Comparison of ENCODE assay signal across 12 cellular contexts in genomic region chr12:78149459-78149858, GRCh38.
DNase-seq lines count a peak whose midpoint lies in the region; ATAC-seq lines count a peak whose summit lies in the region.
"Had no signal": no experiment of that assay in that cellular context is flagged by ENCODE, and none has a peak within 500 bp of the region (broad histone marks: within the 10 kb centered on the region; RNA-seq: fewer than 3 reads in every experiment).

No MANE protein-coding gene starts in this region.

- DNase-seq in NCI-H1436 (lab: John Stamatoyannopoulos, UW) (peak; percentile 58), NCI-H1436 treated with DMSO at 0.1 percent for 48 hours (lab: John Stamatoyannopoulos, UW) (no peak), NCI-H2029 treated with DMSO at 0.1 percent for 48 hours (lab: John Stamatoyannopoulos, UW) (peak; percentile 65), SK-N-DZ (ENCODE audit: low spot score) (peak; percentile 64), myocyte (ENCODE audit: low read depth) (peak; percentile 36), NCI-H526 (lab: John Stamatoyannopoulos, UW) (no peak)
- DNase-seq: activated effector memory CD4-positive, alpha-beta T cell treated with Interleukin-2 at 50 U/mL for 16 hours; effector CD4-positive, alpha-beta T cell; Karpas-422; stimulated activated naive CD4-positive, alpha-beta T cell had no signal

- no peak for ATAC-seq in HG03378 (IDR thresholded peaks at IDR 0.05; ENCODE audit: unreplicated experiment)
- ATAC-seq in HG03097 (IDR thresholded peaks at IDR 0.05; ENCODE audit: low FRiP score, unreplicated experiment): no peak

Comparison
In these comparisons a context has a peak if more than half of its experiments do, and no peak if none do; other contexts are left out.
1. DNase-seq: peak in NCI-H1436 (single experiment), NCI-H2029 treated with DMSO at 0.1 percent for 48 hours (single experiment), SK-N-DZ (single experiment) and myocyte (single experiment); none in NCI-H1436 treated with DMSO at 0.1 percent for 48 hours (single experiment) and NCI-H526 (0 of 2).